ENCODE assay signal across 18 cellular contexts in genomic region chr9:73689091-73689870, GRCh38.
A peak's percentile ranks its signal among the peaks of the same experiment; 100 is the strongest.
DNase-seq lines count a peak whose midpoint lies in the region.
"Had no signal": no experiment of that assay in that cellular context is flagged by ENCODE, and none has a peak within 500 bp of the region (broad histone marks: within the 10 kb centered on the region; RNA-seq: fewer than 3 reads in every experiment).

No MANE protein-coding gene starts in this region.

- H3K27me3 ChIP-seq in CD4-positive, alpha-beta memory T cell (ENCODE audit: insufficient read depth, low read length): no peaks in the 10 kb centered on the region

- no peak overlapping the region for H3K27ac Mint-ChIP-seq in CD4-positive, alpha-beta memory T cell
- no peak overlapping the region for H3K27ac Mint-ChIP-seq in activated naive CD8-positive, alpha-beta T cell treated with anti-CD3 and anti-CD28 coated beads for 36 hours
- H3K27ac Mint-ChIP-seq: B cell; CD8-positive, alpha-beta T cell had no signal

- H3K4me1 ChIP-seq in CD4-positive, alpha-beta memory T cell (ENCODE audit: insufficient read depth, low read length): no peaks in the 10 kb centered on the region
- H3K4me1 ChIP-seq: HAP-1 had no signal

- CTCF ChIA-PET in CD4-positive, alpha-beta memory T cell (lab: Charles Lee; ENCODE audit: partially characterized antibody): no interaction called here

- H3K4me3 ChIP-seq in CD4-positive, alpha-beta memory T cell (ENCODE audit: low read length in 2 of 2): no peak overlapping the region
- H3K4me3 ChIP-seq: HAP-1 had no signal

- H3K27ac ChIP-seq in angular gyrus (ENCODE audit: low read depth, low read length): peak overlapping the region; percentile 49
- H3K27ac ChIP-seq in CD4-positive, alpha-beta memory T cell (ENCODE audit: low read depth, low read length): no peak overlapping the region

- no peaks in the 10 kb centered on the region for H3K36me3 ChIP-seq in CD4-positive, alpha-beta memory T cell (ENCODE audit: insufficient read depth, low read length)
- H3K36me3 ChIP-seq: HAP-1 had no signal

- POLR2A ChIA-PET in CD4-positive, alpha-beta memory T cell (lab: Charles Lee; ENCODE audit: partially characterized antibody): no interaction called here

- H3K9me3 Mint-ChIP-seq in CD4-positive, alpha-beta memory T cell: peaks cover 0 to 5% (median 0%) of the 10 kb centered on the region in 8 donors
- no peaks in the 10 kb centered on the region for H3K9me3 Mint-ChIP-seq in activated naive CD8-positive, alpha-beta T cell treated with anti-CD3 and anti-CD28 coated beads for 36 hours
- H3K9me3 Mint-ChIP-seq: CD8-positive, alpha-beta T cell had no signal

- no peaks in the 10 kb centered on the region for H3K4me1 Mint-ChIP-seq in CD4-positive, alpha-beta memory T cell
- no peaks in the 10 kb centered on the region for H3K4me1 Mint-ChIP-seq in activated naive CD8-positive, alpha-beta T cell treated with anti-CD3 and anti-CD28 coated beads for 36 hours
- H3K4me1 Mint-ChIP-seq: B cell had no signal

- H3K36me3 Mint-ChIP-seq in CD4-positive, alpha-beta memory T cell: no peaks in the 10 kb centered on the region
- H3K36me3 Mint-ChIP-seq in activated naive CD8-positive, alpha-beta T cell treated with anti-CD3 and anti-CD28 coated beads for 36 hours: no peaks in the 10 kb centered on the region
- H3K36me3 Mint-ChIP-seq: CD8-positive, alpha-beta T cell had no signal

- no peak overlapping the region for H3K4me3 Mint-ChIP-seq in CD4-positive, alpha-beta memory T cell
- H3K4me3 Mint-ChIP-seq in activated naive CD8-positive, alpha-beta T cell treated with anti-CD3 and anti-CD28 coated beads for 36 hours: no peak overlapping the region
- H3K4me3 Mint-ChIP-seq: B cell; CD8-positive, alpha-beta T cell had no signal

- no peaks in the 10 kb centered on the region for H3K27me3 Mint-ChIP-seq in CD4-positive, alpha-beta memory T cell
- no peaks in the 10 kb centered on the region for H3K27me3 Mint-ChIP-seq in activated naive CD8-positive, alpha-beta T cell treated with anti-CD3 and anti-CD28 coated beads for 36 hours
- H3K27me3 Mint-ChIP-seq: B cell had no signal

- H3K9me3 ChIP-seq in CD4-positive, alpha-beta memory T cell (ENCODE audit: control insufficient read depth in 1 of 2, low read length in 2 of 2): no peaks in the 10 kb centered on the region
- H3K9me3 ChIP-seq: HAP-1 had no signal

- peak; percentile 69 for DNase-seq in fibroblast of gingiva (ENCODE audit: low read depth)
- peak; percentile 55 for DNase-seq in medulla oblongata (ENCODE audit: extremely low spot score)
- DNase-seq in superior temporal gyrus (ENCODE audit: extremely low spot score): peak; percentile 79
- no peak for DNase-seq in CD4-positive, alpha-beta memory T cell
- DNase-seq in NCI-H1105 treated with DMSO at 0.1 percent for 48 hours (lab: John Stamatoyannopoulos, UW): no peak
- no peak for DNase-seq in NCI-H82 treated with DMSO at 0.1 percent for 48 hours (lab: John Stamatoyannopoulos, UW; ENCODE audit: unreplicated experiment)
- no peak for DNase-seq in activated naive CD8-positive, alpha-beta T cell treated with anti-CD3 and anti-CD28 coated beads for 36 hours
- DNase-seq: ACHN; CD8-positive, alpha-beta T cell; Karpas-422; NCI-H1417; NCI-H2029 treated with DMSO at 0.1 percent for 48 hours; NCI-H510A; NCI-H82; SHP77 treated with DMSO at 0.1 percent for 48 hours had no signal

- intact Hi-C loops in CD4-positive, alpha-beta memory T cell (cut with micrococcal nuclease): loop anchor here (10.0 kb wide), 1 partner anchor 686 kb away; no protein-coding TSS in a partner anchor

Comparison
In these comparisons a context has a peak if more than half of its experiments do, and no peak if none do; other contexts are left out.
1. DNase-seq: peak in fibroblast of gingiva (single experiment), medulla oblongata (single experiment) and superior temporal gyrus (single experiment); none in CD4-positive, alpha-beta memory T cell (0 of 5), NCI-H1105 treated with DMSO at 0.1 percent for 48 hours (single experiment), NCI-H82 treated with DMSO at 0.1 percent for 48 hours (single experiment) and activated naive CD8-positive, alpha-beta T cell treated with anti-CD3 and anti-CD28 coated beads for 36 hours (single experiment).